Comparison of ENCODE assay signal across 12 cellular contexts in genomic region chr17:40680998-40681397, GRCh38. TPM values are rescaled to one million over a fixed set of nuclear protein-coding genes. Genes with fewer than 3 reads are reported as not detected.
"Had no signal": no experiment of that assay in that cellular context is flagged by ENCODE, and none has a peak within 500 bp of the region (broad histone marks: within the 10 kb centered on the region; RNA-seq: fewer than 3 reads in every experiment).

No MANE protein-coding gene starts in this region.

- ATAC-seq: GM23338, HCT116 had no signal

- H3K4me2 ChIP-seq: GM23338 had no signal

- H3K9me3 ChIP-seq: HAP-1 had no signal

- H3K4me1 ChIP-seq: HAP-1 had no signal

- H3K4me1 Mint-ChIP-seq: GM23338, H9 had no signal

- H3K4me3 ChIP-seq: GM23248, GM23338, HAP-1 had no signal

- H3K36me3 ChIP-seq: HAP-1 had no signal

- H3K27ac ChIP-seq: GM23248 had no signal

- H2AFZ ChIP-seq: GM23248, GM23338 had no signal

- H3K27ac Mint-ChIP-seq: GM23338, H9, HFFc6 had no signal

- FAIRE-seq: H1, H54 had no signal

- H3K4me3 Mint-ChIP-seq: GM23338, H9, HFFc6 had no signal

- DNase-seq: GM23248, GOT3, H7, H9, HCEC 1CT, HFFc6 had no signal

- H3K9ac ChIP-seq: GM23248 had no signal

RNA-seq across cellular contexts. Expression of gene KRT222, which starts 16.0 kb away (rescaled TPM):
- total RNA-seq: GM23248, GM23338, HFFc6 had no signal
- polyA plus RNA-seq: GM23248, GM23338 had no signal

RNA-seq across cellular contexts. Expression of gene KRT24, which starts 22.6 kb away (rescaled TPM):
- total RNA-seq: GM23248, GM23338, H1, H4, H7, H9, HFFc6 had no signal
- polyA plus RNA-seq: GM23248, GM23338, H1 had no signal
